In genomic region chr6:51511081-51511480, GRCh38 we compare ENCODE assay signal across 1 cellular context.
TF ChIP-seq lines count a peak whose summit lies in the region.

No MANE protein-coding gene starts in this region.

TF ChIP-seq in H1, 55 proteins besides CTCF, POLR2A, EP300 and RAD21:
- TF ChIP-seq CHD7 (IDR thresholded peaks at IDR 0.05; ENCODE audit: insufficient replicate concordance, low read length) (no peak), GABPA (IDR thresholded peaks at IDR 0.05; ENCODE audit: borderline replicate concordance, insufficient read depth, low read length) (no peak), SIX5 (IDR thresholded peaks at IDR 0.05; ENCODE audit: low read depth, low read length) (no peak), ASH2L (IDR thresholded peaks at IDR 0.05; ENCODE audit: low read length) (no peak), HDAC6 (IDR thresholded peaks at IDR 0.05; ENCODE audit: low read depth, low read length) (no peak), RNF2 (IDR thresholded peaks at IDR 0.05; ENCODE audit: borderline replicate concordance, low read depth, low read length, missing control alignments, poor library complexity, severe bottlenecking) (no peak), BRCA1 (IDR thresholded peaks at IDR 0.05; ENCODE audit: low read depth, low read length) (no peak), FOSL1 (IDR thresholded peaks at IDR 0.05; ENCODE audit: insufficient read depth, low read depth, low read length) (no peak), RFX5 (IDR thresholded peaks at IDR 0.05; ENCODE audit: borderline replicate concordance, low read depth, low read length) (no peak), PHF8 (conservative IDR thresholded peaks at IDR 0.05; ENCODE audit: low read depth, low read length) (no peak), JUND (IDR thresholded peaks at IDR 0.05; ENCODE audit: low read length) (no peak), SIN3A (conservative IDR thresholded peaks at IDR 0.05 in 1 of 2, IDR thresholded peaks at IDR 0.05 in 1 of 2; ENCODE audit: low read depth in 1 of 2, low read length in 2 of 2) (no peak), NANOG (IDR thresholded peaks at IDR 0.05; ENCODE audit: insufficient read depth, low read depth, low read length, poor library complexity, severe bottlenecking) (no peak), YY1 (IDR thresholded peaks at IDR 0.05; ENCODE audit: low read depth, low read length) (no peak), SUZ12 (IDR thresholded peaks at IDR 0.05; ENCODE audit: low read length) (no peak), E2F6 (IDR thresholded peaks at IDR 0.05) (no peak), CTBP2 (IDR thresholded peaks at IDR 0.05; ENCODE audit: borderline replicate concordance, insufficient read depth, insufficient read length, low read length) (no peak), CEBPB (IDR thresholded peaks at IDR 0.05; ENCODE audit: low read depth, low read length) (no peak), SP4 (IDR thresholded peaks at IDR 0.05; ENCODE audit: low read length) (no peak)
